16 cellular contexts compared by ENCODE assay signal in genomic region chr4:140112576-140112975, GRCh38. TPM values are rescaled to one million over a fixed set of nuclear protein-coding genes. Genes with fewer than 3 reads are reported as not detected.
A peak's percentile ranks its signal among the peaks of the same experiment; 100 is the strongest.
DNase-seq lines count a peak whose midpoint lies in the region; ATAC-seq and TF ChIP-seq lines count a peak whose summit lies in the region.
"Had no signal": no experiment of that assay in that cellular context is flagged by ENCODE, and none has a peak within 500 bp of the region (broad histone marks: within the 10 kb centered on the region; RNA-seq: fewer than 3 reads in every experiment).

No MANE protein-coding gene starts in this region.

- H3K4me1 Mint-ChIP-seq in HFFc6 (ENCODE audit: low read depth) = peaks cover 55% of the 10 kb centered on the region

- no peaks in the 10 kb centered on the region for H3K79me2 ChIP-seq in OCI-LY7 (ENCODE audit: insufficient read depth, low read depth, low read length)

- H3K4me1 ChIP-seq in lower lobe of right lung = peaks cover 7% of the 10 kb centered on the region
- no peaks in the 10 kb centered on the region for H3K4me1 ChIP-seq in OCI-LY7 (ENCODE audit: insufficient read depth, low read length, poor library complexity, severe bottlenecking)

- H3K27me3 Mint-ChIP-seq in HFFc6 (ENCODE audit: insufficient read depth) = no peaks in the 10 kb centered on the region; the same call in 1 of the 2 replicates

- intact Hi-C loops in lower lobe of right lung (cut with DNase I) (no loop called here), OCI-LY7 (cut with micrococcal nuclease; ENCODE audit: unreplicated experiment) (no loop called here)

- no peak overlapping the region for H2AFZ ChIP-seq in OCI-LY7 (ENCODE audit: low read length)

- ATAC-seq in lower lobe of right lung = no peak

- no peaks in the 10 kb centered on the region for H3K27me3 ChIP-seq in lower lobe of right lung (ENCODE audit: low read depth)

- H3K27ac Mint-ChIP-seq in HFFc6 = peak overlapping the region; percentile 19; the same call in 1 of the 2 replicates
- H3K27ac Mint-ChIP-seq: B cell had no signal

- H3K36me3 ChIP-seq in lower lobe of right lung (no peaks in the 10 kb centered on the region), OCI-LY7 (ENCODE audit: insufficient read depth, low read length) (no peaks in the 10 kb centered on the region)

- no peak overlapping the region for H3K4me3 ChIP-seq in foreskin fibroblast (ENCODE audit: low read depth in 1 of 2, low read length in 2 of 2)
- H3K4me3 ChIP-seq in lower lobe of right lung = no peak overlapping the region
- H3K4me3 ChIP-seq in OCI-LY7 (ENCODE audit: low read depth, low read length, poor library complexity, severe bottlenecking) = no peak overlapping the region

- no peaks in the 10 kb centered on the region for H4K20me1 ChIP-seq in OCI-LY7 (ENCODE audit: insufficient read depth, low read length)

- POLR2A ChIA-PET in OCI-LY7 (lab: Charles Lee) = no interaction called here

- no peak overlapping the region for H3K4me2 ChIP-seq in OCI-LY7 (ENCODE audit: low read length)

- H3K9me3 Mint-ChIP-seq in HFFc6 = no peaks in the 10 kb centered on the region

- no peaks in the 10 kb centered on the region for H3K36me3 Mint-ChIP-seq in HFFc6 (ENCODE audit: low read depth)

- peak overlapping the region; percentile 25; the same call in 1 of the 2 replicates for H3K4me3 Mint-ChIP-seq in HFFc6
- H3K4me3 Mint-ChIP-seq: B cell had no signal

- no peak for TF ChIP-seq CTCF in HFFc6 (IDR thresholded peaks at IDR 0.05)
- no peak for TF ChIP-seq CTCF in foreskin fibroblast (IDR thresholded peaks at IDR 0.05; ENCODE audit: low read depth, low read length)
- no peak for TF ChIP-seq CTCF in lower lobe of right lung (IDR thresholded peaks at IDR 0.05)
- no peak for TF ChIP-seq CTCF in OCI-LY7 (conservative IDR thresholded peaks at IDR 0.05; ENCODE audit: low read length)

- CTCF ChIA-PET in OCI-LY7 (lab: Charles Lee; ENCODE audit: unreplicated experiment) = no interaction called here

- H3K9me2 ChIP-seq in OCI-LY7 (ENCODE audit: insufficient read depth, low read length) = no peaks in the 10 kb centered on the region

- no peaks in the 10 kb centered on the region for H3K9me3 ChIP-seq in lower lobe of right lung
- no peaks in the 10 kb centered on the region for H3K9me3 ChIP-seq in OCI-LY7 (ENCODE audit: low read length)

- DNase-seq in EH (ENCODE audit: low read depth) (peak; percentile 52), HFFc6 (no peak), dedifferentiated amniotic fluid mesenchymal stem cell (ENCODE audit: extremely low spot score) (peak; percentile 30), foreskin fibroblast (peak; percentile 56 to 77), HuH-7 (ENCODE audit: low spot score) (no peak), lower lobe of right lung (no peak), OCI-LY7 (ENCODE audit: low spot score) (no peak)
- DNase-seq: COR-L47, KBM-7, NCI-H1105, NCI-H2081, NCI-H510A, NCI-H748 treated with DMSO at 0.1 percent for 48 hours, OCI-M1, SHP77 had no signal

- no peak overlapping the region for H3K27ac ChIP-seq in lower lobe of right lung
- H3K27ac ChIP-seq in OCI-LY7 (ENCODE audit: low read depth, low read length, poor library complexity, severe bottlenecking) = no peak overlapping the region

- no TSS peak for BruUV-seq in OCI-LY7 (replicated peaks; lab: Mats Ljungman, UMichigan)

RNA-seq across cellular contexts. Expression of gene MAML3, which starts 41.4 kb away (rescaled TPM):
- 1 to 10 TPM; 1.2 to 1.9 (median 1.6) TPM for total RNA-seq in HFFc6 (2021; fragmentation: NEBNext Ultra II Directional; extraction: Animal tissue kit (Norgen Biotek cat#: 25700))
- total RNA-seq in lower lobe of right lung = 12.5 TPM
- 1.2 and 1.8 TPM in 2 replicates for total RNA-seq in OCI-LY7 (2014; rRNA removed; shearing (Covaris generic))
- total RNA-seq in OCI-LY7 (2022) = 0.74 and 0.80 TPM in 2 replicates

Comparison
In these comparisons a context has a peak if more than half of its experiments do, and no peak if none do; other contexts are left out.
1. DNase-seq: peak in EH (single experiment), dedifferentiated amniotic fluid mesenchymal stem cell (single experiment) and foreskin fibroblast (2 of 2); none in HFFc6 (single experiment), HuH-7 (single experiment), lower lobe of right lung (single experiment) and OCI-LY7 (single experiment).